20 cellular contexts compared by ENCODE assay signal in the genomic region with DNA sequence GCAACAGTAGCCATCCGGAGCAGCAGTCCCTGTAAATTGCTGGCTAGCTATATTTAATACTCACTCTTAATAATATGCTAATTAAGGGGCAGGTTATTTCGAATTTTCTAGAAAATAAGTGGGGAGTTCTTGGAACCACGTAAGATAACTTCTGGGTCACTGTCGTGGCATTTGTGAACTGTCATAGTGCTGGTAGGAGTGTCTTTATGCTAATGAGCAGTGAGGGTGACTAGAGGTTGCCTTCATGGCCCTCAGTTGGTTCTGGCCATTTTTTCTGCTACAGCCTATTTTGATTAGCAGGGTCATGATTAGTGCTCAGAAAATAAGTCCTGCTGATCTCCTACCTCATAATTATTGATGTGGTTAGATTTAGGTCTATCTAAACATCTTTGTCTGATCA.
DNase-seq lines count a peak whose midpoint lies in the region; ATAC-seq and TF ChIP-seq lines count a peak whose summit lies in the region.
"Had no signal": no experiment of that assay in that cellular context is flagged by ENCODE, and none has a peak within 500 bp of the region (broad histone marks: within the 10 kb centered on the region; RNA-seq: fewer than 3 reads in every experiment).

No MANE protein-coding gene starts in this region.

- H3K27ac Mint-ChIP-seq in chondrocyte (ENCODE audit: unreplicated experiment), result peak overlapping the region; percentile 27
- no peak overlapping the region for H3K27ac Mint-ChIP-seq in activated CD8-positive, alpha-beta T cell treated with anti-CD3 and anti-CD28 coated beads, Interleukin-2, amount 10 ng/mL, durations not matched to agents 7 days and 5 days
- H3K27ac Mint-ChIP-seq: CD14-positive monocyte; CD4-positive, alpha-beta memory T cell had no signal

- no peak overlapping the region for H2AFZ ChIP-seq in PC-3 (ENCODE audit: low read length)

- no peaks in the 10 kb centered on the region for H3K9me3 ChIP-seq in left ventricle myocardium inferior (replicated peaks)
- no peaks in the 10 kb centered on the region for H3K9me3 ChIP-seq in PC-3 (ENCODE audit: low read length)
- H3K9me3 ChIP-seq in thoracic aorta, result no peaks in the 10 kb centered on the region
- H3K9me3 ChIP-seq: A549, BLaER1 had no signal

- TF ChIP-seq CTCF in left ventricle myocardium inferior (IDR thresholded peaks at IDR 0.05; ENCODE audit: borderline replicate concordance) (no peak), PC-3 (conservative IDR thresholded peaks at IDR 0.05; ENCODE audit: low read depth, low read length) (no peak), chondrocyte (IDR thresholded peaks at IDR 0.05) (no peak), thoracic aorta (IDR thresholded peaks at IDR 0.05) (no peak)

- no peaks in the 10 kb centered on the region for H4K20me1 ChIP-seq in PC-3 (ENCODE audit: low read length)
- H4K20me1 ChIP-seq: BLaER1 had no signal

- H3K4me1 Mint-ChIP-seq in chondrocyte (ENCODE audit: low read depth), result peaks cover 33% of the 10 kb centered on the region
- no peaks in the 10 kb centered on the region for H3K4me1 Mint-ChIP-seq in activated CD8-positive, alpha-beta T cell treated with anti-CD3 and anti-CD28 coated beads, Interleukin-2, amount 10 ng/mL, durations not matched to agents 7 days and 5 days (ENCODE audit: low read depth)
- H3K4me1 Mint-ChIP-seq: CD14-positive monocyte; CD4-positive, alpha-beta memory T cell had no signal

- H3K27me3 Mint-ChIP-seq in chondrocyte (ENCODE audit: low read depth), result no peaks in the 10 kb centered on the region
- no peaks in the 10 kb centered on the region for H3K27me3 Mint-ChIP-seq in activated CD8-positive, alpha-beta T cell treated with anti-CD3 and anti-CD28 coated beads, Interleukin-2, amount 10 ng/mL, durations not matched to agents 7 days and 5 days (ENCODE audit: low read depth)

- peaks cover 8% of the 10 kb centered on the region for H3K36me3 ChIP-seq in left ventricle myocardium inferior
- no peaks in the 10 kb centered on the region for H3K36me3 ChIP-seq in PC-3 (ENCODE audit: low read depth, low read length)
- peaks cover 23% of the 10 kb centered on the region for H3K36me3 ChIP-seq in thoracic aorta
- H3K36me3 ChIP-seq: BLaER1 had no signal

- no peaks in the 10 kb centered on the region for H3K9me3 Mint-ChIP-seq in chondrocyte (ENCODE audit: low read depth)
- no peaks in the 10 kb centered on the region for H3K9me3 Mint-ChIP-seq in activated CD8-positive, alpha-beta T cell treated with anti-CD3 and anti-CD28 coated beads, Interleukin-2, amount 10 ng/mL, durations not matched to agents 7 days and 5 days (ENCODE audit: insufficient read depth)
- H3K9me3 Mint-ChIP-seq: CD4-positive, alpha-beta memory T cell; HFFc6 had no signal

- no peak overlapping the region for H3K4me3 Mint-ChIP-seq in chondrocyte (ENCODE audit: unreplicated experiment)
- no peak overlapping the region for H3K4me3 Mint-ChIP-seq in activated CD8-positive, alpha-beta T cell treated with anti-CD3 and anti-CD28 coated beads, Interleukin-2, amount 10 ng/mL, durations not matched to agents 7 days and 5 days
- H3K4me3 Mint-ChIP-seq: CD14-positive monocyte; CD4-positive, alpha-beta memory T cell; HFFc6 had no signal

- H3K9me2 ChIP-seq in PC-3 (replicated peaks; ENCODE audit: low read length), result no peaks in the 10 kb centered on the region

- CTCF ChIA-PET in PC-3 (lab: Charles Lee), result interaction anchor here (0.5 kb wide), 1 partner anchor 352 kb away, joined by 3 read pairs; no protein-coding TSS in a partner anchor
- CTCF ChIA-PET in activated CD8-positive, alpha-beta T cell treated with anti-CD3 and anti-CD28 coated beads, Interleukin-2, amount 10 ng/mL, durations not matched to agents 7 days and 5 days (lab: Charles Lee), result no interaction called here

- intact Hi-C loops in Right ventricle myocardium inferior (cut with DNase I) (no loop called here), left ventricle myocardium inferior (cut with micrococcal nuclease) (no loop called here), PC-3 (cut with micrococcal nuclease) (no loop called here)

- no peaks in the 10 kb centered on the region for H3F3A ChIP-seq in PC-3 (ENCODE audit: low read length, unreplicated experiment)

- H3K27ac ChIP-seq in left ventricle myocardium inferior (replicated peaks) (no peak overlapping the region), PC-3 (ENCODE audit: low read length) (peak overlapping the region; percentile 93; the same call in 1 of the 2 replicates), thoracic aorta (peak overlapping the region; percentile 65 to 93)
- H3K27ac ChIP-seq: 22Rv1, BLaER1 had no signal

- ATAC-seq in Right ventricle myocardium inferior, result peak; percentile 10
- no peak for ATAC-seq in PC-3
- no peak for ATAC-seq in thoracic aorta (ENCODE audit: insufficient number of reproducible peaks, low FRiP score, low read depth)
- no peak for ATAC-seq in activated CD8-positive, alpha-beta T cell treated with anti-CD3 and anti-CD28 coated beads, Interleukin-2, amount 10 ng/mL, durations not matched to agents 7 days and 5 days
- no peak for ATAC-seq in HG03342 (IDR thresholded peaks at IDR 0.05; ENCODE audit: unreplicated experiment)
- ATAC-seq: A549, HCT116 had no signal

- no peaks in the 10 kb centered on the region for H3K79me2 ChIP-seq in PC-3 (ENCODE audit: low read length)

- no peaks in the 10 kb centered on the region for H3K4me1 ChIP-seq in left ventricle myocardium inferior
- peaks cover 33% of the 10 kb centered on the region for H3K4me1 ChIP-seq in PC-3 (ENCODE audit: insufficient read depth, low read length)
- H3K4me1 ChIP-seq in thoracic aorta (ENCODE audit: control insufficient read depth in 1 of 2, low read depth in 2 of 2), result peaks cover 39 to 94% of the 10 kb centered on the region in 2 donors

- POLR2A ChIA-PET in PC-3 (lab: Charles Lee; ENCODE audit: unreplicated experiment), result no interaction called here
- POLR2A ChIA-PET in activated CD8-positive, alpha-beta T cell treated with anti-CD3 and anti-CD28 coated beads, Interleukin-2, amount 10 ng/mL, durations not matched to agents 7 days and 5 days (lab: Charles Lee), result no interaction called here

- BruUV-seq in PC-3 (replicated peaks; lab: Mats Ljungman, UMichigan), result no TSS peak

- H3K4me2 ChIP-seq in PC-3 (ENCODE audit: low read length), result no peak overlapping the region
- H3K4me2 ChIP-seq: A549, BLaER1 had no signal

- DNase-seq in Right ventricle myocardium inferior (ENCODE audit: missing footprints) (no peak), left ventricle myocardium inferior (no peak), PC-3 (no peak), chondrocyte (ENCODE audit: low spot score) (no peak), thoracic aorta (ENCODE audit: low spot score) (no peak), GF-D8 (lab: John Stamatoyannopoulos, UW) (no peak)
- no peak for DNase-seq in activated CD8-positive, alpha-beta T cell treated with anti-CD3 and anti-CD28 coated beads, Interleukin-2, amount 10 ng/mL, durations not matched to agents 7 days and 5 days
- DNase-seq: CD4-positive, alpha-beta memory T cell; DMS153; DMS79; GDM1; GOT3; H7; HFFc6 had no signal

- peaks cover 20% of the 10 kb centered on the region for H3K36me3 Mint-ChIP-seq in chondrocyte (ENCODE audit: low read depth)
- no peaks in the 10 kb centered on the region for H3K36me3 Mint-ChIP-seq in activated CD8-positive, alpha-beta T cell treated with anti-CD3 and anti-CD28 coated beads, Interleukin-2, amount 10 ng/mL, durations not matched to agents 7 days and 5 days (ENCODE audit: low read depth)
- H3K36me3 Mint-ChIP-seq: CD14-positive monocyte; CD4-positive, alpha-beta memory T cell had no signal

- no peaks in the 10 kb centered on the region for H3K27me3 ChIP-seq in left ventricle myocardium inferior (ENCODE audit: low read depth)
- H3K27me3 ChIP-seq in PC-3 (ENCODE audit: low read length), result no peaks in the 10 kb centered on the region
- H3K27me3 ChIP-seq in thoracic aorta (replicated peaks; ENCODE audit: insufficient read depth), result no peaks in the 10 kb centered on the region
- H3K27me3 ChIP-seq: BLaER1 had no signal

- H3K4me3 ChIP-seq in left ventricle myocardium inferior (no peak overlapping the region), PC-3 (ENCODE audit: low read length) (no peak overlapping the region), thoracic aorta (no peak overlapping the region)
- H3K4me3 ChIP-seq: A549, BLaER1 had no signal

- H3K9ac ChIP-seq in PC-3 (ENCODE audit: low read length), result no peak overlapping the region
- H3K9ac ChIP-seq: BLaER1 had no signal
